ENCODE assay signal across 40 cellular contexts in the genomic region with DNA sequence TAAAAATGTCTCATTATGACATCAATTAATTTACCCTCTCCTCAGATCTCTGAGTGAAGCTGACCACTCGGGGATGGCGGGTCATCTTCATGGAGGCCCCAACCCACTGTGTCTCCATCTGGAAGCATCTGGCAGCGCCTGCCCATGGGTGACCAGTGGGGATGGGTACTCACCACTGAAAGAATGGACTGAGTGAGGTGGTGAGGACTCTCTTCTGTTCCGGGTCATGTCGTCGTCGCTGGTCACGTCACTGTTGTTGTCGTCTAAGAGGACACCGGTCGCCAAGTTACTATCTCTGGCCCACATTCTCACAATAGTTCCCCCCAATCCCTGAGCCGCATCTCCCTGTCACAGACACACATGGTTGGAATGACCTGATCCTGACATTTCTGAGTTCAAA. TPM values are rescaled to one million over a fixed set of nuclear protein-coding genes. Genes with fewer than 3 reads are reported as not detected.
"Had no signal": no experiment of that assay in that cellular context is flagged by ENCODE, and none has a peak within 500 bp of the region (broad histone marks: within the 10 kb centered on the region; RNA-seq: fewer than 3 reads in every experiment).

No MANE protein-coding gene starts in this region.

- H3K4me3 ChIP-seq: MG63 had no signal

- H3K36me3 ChIP-seq: MG63 had no signal

- H3K27me3 ChIP-seq: MG63 had no signal

- DNase-seq: Karpas-422, Kasumi-1, MG63, MM.1S, MV-4-11, NCI-H1048, NCI-H1092, NCI-H1092 treated with DMSO at 0.1 percent for 48 hours, NCI-H1105, NCI-H1105 treated with DMSO at 0.1 percent for 48 hours, NCI-H1417, NCI-H1417 treated with DMSO at 0.1 percent for 48 hours, NCI-H1436, NCI-H1436 treated with DMSO at 0.1 percent for 48 hours, NCI-H146, NCI-H1694, NCI-H1694 treated with DMSO at 0.1 percent for 48 hours, NCI-H187, NCI-H187 treated with DMSO at 0.1 percent for 48 hours, NCI-H1930, NCI-H2029, NCI-H2029 treated with DMSO at 0.1 percent for 48 hours, NCI-H2081, NCI-H2081 treated with DMSO at 0.1 percent for 48 hours, NCI-H2107, NCI-H2171, NCI-H2171 treated with DMSO at 0.1 percent for 48 hours, NCI-H2227 treated with DMSO at 0.1 percent for 48 hours, NCI-H226, NCI-H345, NCI-H446, NCI-H446 treated with DMSO at 0.1 percent for 48 hours, NCI-H510A, NCI-H510A treated with DMSO at 0.1 percent for 48 hours, NCI-H524, NCI-H524 treated with DMSO at 0.1 percent for 48 hours had no signal

RNA-seq across cellular contexts. Expression of gene PEG3, which starts 17.1 kb away (rescaled TPM):
- total RNA-seq: LHCN-M2, MCF 10A had no signal

RNA-seq across cellular contexts. Expression of gene ZIM2, which starts 17.1 kb away (rescaled TPM):
- total RNA-seq: LHCN-M2, M059J, MCF 10A, NCI-H460 had no signal
